Comparison of ENCODE assay signal across 1 cellular context in genomic region chr1:27603962-27604578, GRCh38.
TF ChIP-seq lines count a peak whose summit lies in the region.

A gene with protein sequence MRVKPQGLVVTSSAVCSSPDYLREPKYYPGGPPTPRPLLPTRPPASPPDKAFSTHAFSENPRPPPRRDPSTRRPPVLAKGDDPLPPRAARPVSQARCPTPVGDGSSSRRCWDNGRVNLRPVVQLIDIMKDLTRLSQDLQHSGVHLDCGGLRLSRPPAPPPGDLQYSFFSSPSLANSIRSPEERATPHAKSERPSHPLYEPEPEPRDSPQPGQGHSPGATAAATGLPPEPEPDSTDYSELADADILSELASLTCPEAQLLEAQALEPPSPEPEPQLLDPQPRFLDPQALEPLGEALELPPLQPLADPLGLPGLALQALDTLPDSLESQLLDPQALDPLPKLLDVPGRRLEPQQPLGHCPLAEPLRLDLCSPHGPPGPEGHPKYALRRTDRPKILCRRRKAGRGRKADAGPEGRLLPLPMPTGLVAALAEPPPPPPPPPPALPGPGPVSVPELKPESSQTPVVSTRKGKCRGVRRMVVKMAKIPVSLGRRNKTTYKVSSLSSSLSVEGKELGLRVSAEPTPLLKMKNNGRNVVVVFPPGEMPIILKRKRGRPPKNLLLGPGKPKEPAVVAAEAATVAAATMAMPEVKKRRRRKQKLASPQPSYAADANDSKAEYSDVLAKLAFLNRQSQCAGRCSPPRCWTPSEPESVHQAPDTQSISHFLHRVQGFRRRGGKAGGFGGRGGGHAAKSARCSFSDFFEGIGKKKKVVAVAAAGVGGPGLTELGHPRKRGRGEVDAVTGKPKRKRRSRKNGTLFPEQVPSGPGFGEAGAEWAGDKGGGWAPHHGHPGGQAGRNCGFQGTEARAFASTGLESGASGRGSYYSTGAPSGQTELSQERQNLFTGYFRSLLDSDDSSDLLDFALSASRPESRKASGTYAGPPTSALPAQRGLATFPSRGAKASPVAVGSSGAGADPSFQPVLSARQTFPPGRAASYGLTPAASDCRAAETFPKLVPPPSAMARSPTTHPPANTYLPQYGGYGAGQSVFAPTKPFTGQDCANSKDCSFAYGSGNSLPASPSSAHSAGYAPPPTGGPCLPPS (N-terminal part only) (minus strand): TSS chr1:27604144. CDS start chr1:27552115, 52,029 bp downstream.

TF ChIP-seq in H1, 55 proteins besides CTCF, POLR2A, EP300 and RAD21:
- no peak for TF ChIP-seq NANOG (IDR thresholded peaks at IDR 0.05; ENCODE audit: insufficient read depth, low read depth, low read length, poor library complexity, severe bottlenecking)
- TF ChIP-seq HDAC6 (IDR thresholded peaks at IDR 0.05; ENCODE audit: low read depth, low read length) = no peak
- TF ChIP-seq TAF7 (optimal IDR thresholded peaks at IDR 0.05; ENCODE audit: borderline replicate concordance, low read depth, low read length) = peak; percentile 85
- TF ChIP-seq EZH2 (IDR thresholded peaks at IDR 0.05; ENCODE audit: low read depth, low read length, severe bottlenecking) = no peak
- peak; percentile 21 to 87; a peak in 2 of 4 replicates for TF ChIP-seq SIN3A (conservative IDR thresholded peaks at IDR 0.05 in 1 of 2, IDR thresholded peaks at IDR 0.05 in 1 of 2; ENCODE audit: low read depth in 1 of 2, low read length in 2 of 2)
- peak; percentile 78 for TF ChIP-seq PHF8 (conservative IDR thresholded peaks at IDR 0.05; ENCODE audit: low read depth, low read length)
- TF ChIP-seq KDM4A (IDR thresholded peaks at IDR 0.05; ENCODE audit: low read depth, low read length, severe bottlenecking) = peak; percentile 49
- no peak for TF ChIP-seq RFX5 (IDR thresholded peaks at IDR 0.05; ENCODE audit: borderline replicate concordance, low read depth, low read length)
- no peak for TF ChIP-seq CBX8 (IDR thresholded peaks at IDR 0.05; ENCODE audit: borderline replicate concordance, low read depth, low read length)
- no peak for TF ChIP-seq KDM5A (IDR thresholded peaks at IDR 0.05; ENCODE audit: low read length)
- TF ChIP-seq FOSL1 (IDR thresholded peaks at IDR 0.05; ENCODE audit: insufficient read depth, low read depth, low read length) = no peak
- peak; percentile 77 for TF ChIP-seq ASH2L (IDR thresholded peaks at IDR 0.05; ENCODE audit: low read length)
- no peak; a peak in 1 of 4 replicates for TF ChIP-seq HDAC2 (IDR thresholded peaks at IDR 0.05; ENCODE audit: borderline replicate concordance in 1 of 2, low read depth in 2 of 2, low read length in 2 of 2)
- TF ChIP-seq, protein P1, sequence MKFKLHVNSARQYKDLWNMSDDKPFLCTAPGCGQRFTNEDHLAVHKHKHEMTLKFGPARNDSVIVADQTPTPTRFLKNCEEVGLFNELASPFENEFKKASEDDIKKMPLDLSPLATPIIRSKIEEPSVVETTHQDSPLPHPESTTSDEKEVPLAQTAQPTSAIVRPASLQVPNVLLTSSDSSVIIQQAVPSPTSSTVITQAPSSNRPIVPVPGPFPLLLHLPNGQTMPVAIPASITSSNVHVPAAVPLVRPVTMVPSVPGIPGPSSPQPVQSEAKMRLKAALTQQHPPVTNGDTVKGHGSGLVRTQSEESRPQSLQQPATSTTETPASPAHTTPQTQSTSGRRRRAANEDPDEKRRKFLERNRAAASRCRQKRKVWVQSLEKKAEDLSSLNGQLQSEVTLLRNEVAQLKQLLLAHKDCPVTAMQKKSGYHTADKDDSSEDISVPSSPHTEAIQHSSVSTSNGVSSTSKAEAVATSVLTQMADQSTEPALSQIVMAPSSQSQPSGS (IDR thresholded peaks at IDR 0.05; ENCODE audit: low read length) = no peak
- TF ChIP-seq CTBP2 (IDR thresholded peaks at IDR 0.05; ENCODE audit: borderline replicate concordance, insufficient read depth, insufficient read length, low read length) = no peak
- no peak for TF ChIP-seq SRF (IDR thresholded peaks at IDR 0.05; ENCODE audit: low read depth, low read length)
- TF ChIP-seq USF2 (IDR thresholded peaks at IDR 0.05; ENCODE audit: low read length) = no peak
- no peak for TF ChIP-seq SP4 (IDR thresholded peaks at IDR 0.05; ENCODE audit: low read length)
- TF ChIP-seq CHD2 (IDR thresholded peaks at IDR 0.05; ENCODE audit: low read length) = no peak
- no peak for TF ChIP-seq SUZ12 (IDR thresholded peaks at IDR 0.05; ENCODE audit: low read length)
- TF ChIP-seq, protein P2, sequence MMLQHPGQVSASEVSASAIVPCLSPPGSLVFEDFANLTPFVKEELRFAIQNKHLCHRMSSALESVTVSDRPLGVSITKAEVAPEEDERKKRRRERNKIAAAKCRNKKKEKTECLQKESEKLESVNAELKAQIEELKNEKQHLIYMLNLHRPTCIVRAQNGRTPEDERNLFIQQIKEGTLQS (IDR thresholded peaks at IDR 0.05; ENCODE audit: insufficient read depth, low read depth, low read length) = no peak
- no peak for TF ChIP-seq BCL11A (IDR thresholded peaks at IDR 0.05; ENCODE audit: low read depth in 2 of 2, low read length in 2 of 2)
- TF ChIP-seq CREB1 (IDR thresholded peaks at IDR 0.05) = peak; percentile 15; the same call in 1 of the 2 replicates
- TF ChIP-seq CHD7 (IDR thresholded peaks at IDR 0.05; ENCODE audit: insufficient replicate concordance, low read length) = no peak
- TF ChIP-seq NRF1 (IDR thresholded peaks at IDR 0.05; ENCODE audit: low read depth, low read length) = no peak
- TF ChIP-seq, protein P3, sequence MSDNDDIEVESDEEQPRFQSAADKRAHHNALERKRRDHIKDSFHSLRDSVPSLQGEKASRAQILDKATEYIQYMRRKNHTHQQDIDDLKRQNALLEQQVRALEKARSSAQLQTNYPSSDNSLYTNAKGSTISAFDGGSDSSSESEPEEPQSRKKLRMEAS (IDR thresholded peaks at IDR 0.05) = peak; percentile 40; the same call in 1 of the 2 replicates
- no peak for TF ChIP-seq EGR1 (IDR thresholded peaks at IDR 0.05; ENCODE audit: borderline replicate concordance, low read depth, low read length)
- TF ChIP-seq GABPA (IDR thresholded peaks at IDR 0.05; ENCODE audit: borderline replicate concordance, insufficient read depth, low read length) = no peak
- TF ChIP-seq RNF2 (IDR thresholded peaks at IDR 0.05; ENCODE audit: borderline replicate concordance, low read depth, low read length, missing control alignments, poor library complexity, severe bottlenecking) = no peak
- no peak for TF ChIP-seq YY1 (IDR thresholded peaks at IDR 0.05; ENCODE audit: low read depth, low read length)
- TF ChIP-seq RBBP5 (IDR thresholded peaks at IDR 0.05; ENCODE audit: borderline replicate concordance, low read depth, low read length) = 0 out of 2 replicates have a peak, but pooled peaks have one; percentile 26
- no peak for TF ChIP-seq SIRT6 (IDR thresholded peaks at IDR 0.05; ENCODE audit: low read length)
- peak; percentile 83 for TF ChIP-seq TAF1 (IDR thresholded peaks at IDR 0.05; ENCODE audit: low read depth, low read length)
- TF ChIP-seq SIX5 (IDR thresholded peaks at IDR 0.05; ENCODE audit: low read depth, low read length) = peak; percentile 43; the same call in 1 of the 2 replicates
- no peak for TF ChIP-seq BRCA1 (IDR thresholded peaks at IDR 0.05; ENCODE audit: low read depth, low read length)
- no peak for TF ChIP-seq TCF12 (IDR thresholded peaks at IDR 0.05; ENCODE audit: low read depth, low read length)
- TF ChIP-seq GTF2F1 (IDR thresholded peaks at IDR 0.05; ENCODE audit: borderline replicate concordance, low read depth, low read length) = no peak
- peak; percentile 78 for TF ChIP-seq TBP (IDR thresholded peaks at IDR 0.05; ENCODE audit: low read depth, low read length)
- TF ChIP-seq SP2 (IDR thresholded peaks at IDR 0.05; ENCODE audit: low read length) = no peak
- peak; percentile 75; the same call in 1 of the 2 replicates for TF ChIP-seq POLR2AphosphoS5 (IDR thresholded peaks at IDR 0.05; ENCODE audit: low read depth, low read length)
- TF ChIP-seq JUN (IDR thresholded peaks at IDR 0.05; ENCODE audit: low read depth, low read length) = no peak
- no peak for TF ChIP-seq SAP30 (IDR thresholded peaks at IDR 0.05; ENCODE audit: insufficient read depth, insufficient replicate concordance, low read length)
- TF ChIP-seq POU5F1 (IDR thresholded peaks at IDR 0.05; ENCODE audit: low read depth, low read length) = no peak
- TF ChIP-seq BACH1 (IDR thresholded peaks at IDR 0.05; ENCODE audit: low read length) = no peak
- TF ChIP-seq TEAD4 (IDR thresholded peaks at IDR 0.05; ENCODE audit: low read depth, low read length) = no peak
- TF ChIP-seq KDM1A (IDR thresholded peaks at IDR 0.05; ENCODE audit: borderline replicate concordance, low read length) = no peak
